In genomic region chr15:101411588-101411987, GRCh38 we compare ENCODE assay signal across 26 cellular contexts.
"Had no signal": no experiment of that assay in that cellular context is flagged by ENCODE, and none has a peak within 500 bp of the region (broad histone marks: within the 10 kb centered on the region; RNA-seq: fewer than 3 reads in every experiment).

No MANE protein-coding gene starts in this region.

- H3K4me3 ChIP-seq: coronary artery, dorsolateral prefrontal cortex had no signal

- DNase-seq: activated CD4-positive, alpha-beta memory T cell treated with anti-CD3 and anti-CD28 coated beads for 36 hours; activated CD4-positive, alpha-beta T cell treated with anti-CD3 and anti-CD28 coated beads for 36 hours; activated CD4-positive, alpha-beta T cell treated with anti-CD3 and anti-CD28 coated beads, Interleukin-2, amount 10 ng/mL, durations not matched to agents 24 days and 14 days; activated CD4-positive, CD25-positive, alpha-beta regulatory T cell; activated CD4-positive, CD25-positive, alpha-beta regulatory T cell treated with anti-CD3 and anti-CD28 coated beads, Interleukin-2, amount 50 U/mL, for 72 hours; activated CD8-positive, alpha-beta T cell treated with anti-CD3 and anti-CD28 coated beads, Interleukin-2, amount 10 ng/mL, durations not matched to agents 7 days and 5 days; activated gamma-delta T cell; activated naive CD4-positive, alpha-beta T cell; activated naive CD4-positive, alpha-beta T cell treated with anti-CD3 and anti-CD28 coated beads, Interleukin-2, amount 10 ng/mL, durations not matched to agents 7 days and 5 days; activated naive CD8-positive, alpha-beta T cell treated with anti-CD3 and anti-CD28 coated beads, Interleukin-2, amount 10 ng/mL, durations not matched to agents 7 days and 5 days; activated T-cell treated with anti-CD3 and anti-CD28 coated beads for 4 hours; activated T-cell treated with anti-CD3 and anti-CD28 coated beads, Interleukin-2, amount 50 U/mL, for 24 hours; activated T-cell treated with anti-CD3 and anti-CD28 coated beads, Interleukin-2, amount 50 U/mL, for 72 hours; anterior cingulate cortex; brain microvascular endothelial cell; caudate nucleus; cerebellar nuclear complex; effector memory CD4-positive, alpha-beta T cell; endodermal cell; foreskin fibroblast; T-helper 2 cell had no signal

- H3K4me3 Mint-ChIP-seq: activated CD4-positive, alpha-beta memory T cell treated with anti-CD3 and anti-CD28 coated beads for 36 hours; activated CD4-positive, alpha-beta T cell treated with anti-CD3 and anti-CD28 coated beads for 36 hours; activated CD4-positive, alpha-beta T cell treated with anti-CD3 and anti-CD28 coated beads, Interleukin-2, amount 10 ng/mL, durations not matched to agents 24 days and 14 days; activated CD8-positive, alpha-beta T cell treated with anti-CD3 and anti-CD28 coated beads, Interleukin-2, amount 10 ng/mL, durations not matched to agents 7 days and 5 days; activated naive CD4-positive, alpha-beta T cell treated with anti-CD3 and anti-CD28 coated beads, Interleukin-2, amount 10 ng/mL, durations not matched to agents 7 days and 5 days; activated naive CD8-positive, alpha-beta T cell treated with anti-CD3 and anti-CD28 coated beads, Interleukin-2, amount 10 ng/mL, durations not matched to agents 7 days and 5 days; activated T-cell treated with anti-CD3 and anti-CD28 coated beads, Interleukin-2, amount 50 U/mL, for 24 hours; activated T-cell treated with anti-CD3 and anti-CD28 coated beads, Interleukin-2, amount 50 U/mL, for 72 hours; dendritic cell treated with granulocyte-macrophage colony-stimulating factor and Interleukin-4, amounts not matched to agents 40 ng/mL and 50 ng/mL, for 4 days; endodermal cell had no signal

- H3K9me3 Mint-ChIP-seq: activated CD4-positive, alpha-beta memory T cell treated with anti-CD3 and anti-CD28 coated beads for 36 hours; activated CD4-positive, alpha-beta T cell treated with anti-CD3 and anti-CD28 coated beads, Interleukin-2, amount 10 ng/mL, durations not matched to agents 24 days and 14 days; activated naive CD4-positive, alpha-beta T cell treated with anti-CD3 and anti-CD28 coated beads, Interleukin-2, amount 10 ng/mL, durations not matched to agents 7 days and 5 days; activated naive CD4-positive, alpha-beta T cell treated with anti-CD3 and anti-CD28 coated beads, Interleukin-2, amount 50 U/mL, for 72 hours; activated naive CD8-positive, alpha-beta T cell treated with anti-CD3 and anti-CD28 coated beads, Interleukin-2, amount 10 ng/mL, durations not matched to agents 7 days and 5 days; activated T-cell treated with anti-CD3 and anti-CD28 coated beads, Interleukin-2, amount 50 U/mL, for 24 hours; activated T-cell treated with anti-CD3 and anti-CD28 coated beads, Interleukin-2, amount 50 U/mL, for 72 hours; dendritic cell treated with granulocyte-macrophage colony-stimulating factor and Interleukin-4, amounts not matched to agents 40 ng/mL and 50 ng/mL, for 4 days had no signal

- H3K4me1 Mint-ChIP-seq: activated naive CD4-positive, alpha-beta T cell treated with anti-CD3 and anti-CD28 coated beads, Interleukin-2, amount 10 ng/mL, durations not matched to agents 7 days and 5 days had no signal

- H3K27ac ChIP-seq: brain microvascular endothelial cell, coronary artery, dorsolateral prefrontal cortex had no signal

- H3K27ac Mint-ChIP-seq: activated CD4-positive, alpha-beta memory T cell treated with anti-CD3 and anti-CD28 coated beads for 36 hours; activated CD4-positive, alpha-beta T cell treated with anti-CD3 and anti-CD28 coated beads for 36 hours; activated CD4-positive, alpha-beta T cell treated with anti-CD3 and anti-CD28 coated beads, Interleukin-2, amount 10 ng/mL, durations not matched to agents 24 days and 14 days; activated CD8-positive, alpha-beta T cell treated with anti-CD3 and anti-CD28 coated beads, Interleukin-2, amount 10 ng/mL, durations not matched to agents 7 days and 5 days; activated naive CD4-positive, alpha-beta T cell treated with anti-CD3 and anti-CD28 coated beads, Interleukin-2, amount 10 ng/mL, durations not matched to agents 7 days and 5 days; activated naive CD4-positive, alpha-beta T cell treated with anti-CD3 and anti-CD28 coated beads, Interleukin-2, amount 50 U/mL, for 72 hours; activated naive CD8-positive, alpha-beta T cell treated with anti-CD3 and anti-CD28 coated beads, Interleukin-2, amount 10 ng/mL, durations not matched to agents 7 days and 5 days; activated T-cell treated with anti-CD3 and anti-CD28 coated beads, Interleukin-2, amount 50 U/mL, for 24 hours; activated T-cell treated with anti-CD3 and anti-CD28 coated beads, Interleukin-2, amount 50 U/mL, for 72 hours; dendritic cell treated with granulocyte-macrophage colony-stimulating factor and Interleukin-4, amounts not matched to agents 40 ng/mL and 50 ng/mL, for 4 days; endodermal cell had no signal

- H3K36me3 ChIP-seq: brain microvascular endothelial cell had no signal

- ATAC-seq: activated CD4-positive, alpha-beta T cell treated with anti-CD3 and anti-CD28 coated beads for 36 hours; activated CD8-positive, alpha-beta T cell treated with anti-CD3 and anti-CD28 coated beads, Interleukin-2, amount 10 ng/mL, durations not matched to agents 7 days and 5 days; activated naive CD4-positive, alpha-beta T cell treated with anti-CD3 and anti-CD28 coated beads, Interleukin-2, amount 50 U/mL, for 72 hours; activated T-cell treated with anti-CD3 and anti-CD28 coated beads, Interleukin-2, amount 50 U/mL, for 72 hours; esophagus mucosa had no signal

- H3K36me3 Mint-ChIP-seq: activated CD4-positive, alpha-beta memory T cell treated with anti-CD3 and anti-CD28 coated beads for 36 hours; activated naive CD4-positive, alpha-beta T cell treated with anti-CD3 and anti-CD28 coated beads, Interleukin-2, amount 10 ng/mL, durations not matched to agents 7 days and 5 days; activated naive CD8-positive, alpha-beta T cell treated with anti-CD3 and anti-CD28 coated beads, Interleukin-2, amount 10 ng/mL, durations not matched to agents 7 days and 5 days had no signal

- H3K27me3 ChIP-seq: brain microvascular endothelial cell, dorsolateral prefrontal cortex had no signal
